ENCODE assay signal across 1 cellular context in genomic region chr3:4943553-4943952, GRCh38.
TF ChIP-seq lines count a peak whose summit lies in the region.

No MANE protein-coding gene starts in this region.

TF ChIP-seq in GM12878, 131 proteins besides CTCF, POLR2A, EP300 and RAD21:
- TF ChIP-seq PRDM15 (CRISPR knock-in tag; IDR thresholded peaks at IDR 0.05) (no peak), KAT2A (conservative IDR thresholded peaks at IDR 0.05; ENCODE audit: control insufficient read depth, low read depth, low read length) (no peak), RAD51 (IDR thresholded peaks at IDR 0.05) (no peak), STAT3 (IDR thresholded peaks at IDR 0.05; ENCODE audit: low read depth, low read length) (no peak), ZNF217 (IDR thresholded peaks at IDR 0.05) (no peak), MLLT1 (IDR thresholded peaks at IDR 0.05) (no peak), SMAD5 (IDR thresholded peaks at IDR 0.05; ENCODE audit: low read depth) (no peak), IRF5 (IDR thresholded peaks at IDR 0.05; ENCODE audit: borderline replicate concordance) (no peak), IRF3 (IDR thresholded peaks at IDR 0.05) (no peak), E4F1 (IDR thresholded peaks at IDR 0.05; ENCODE audit: borderline replicate concordance, partially characterized antibody) (no peak), SIN3A (IDR thresholded peaks at IDR 0.05; ENCODE audit: low read depth, low read length) (no peak), ETV6 (conservative IDR thresholded peaks at IDR 0.05 in 1 of 2, IDR thresholded peaks at IDR 0.05 in 1 of 2; ENCODE audit: borderline replicate concordance in 1 of 2, low read depth in 1 of 2) (no peak), MXI1 (IDR thresholded peaks at IDR 0.05; ENCODE audit: low read depth, low read length) (no peak), PAX8 (IDR thresholded peaks at IDR 0.05) (no peak), TCF12 (IDR thresholded peaks at IDR 0.05; ENCODE audit: low read depth, low read length) (no peak), SREBF2 (IDR thresholded peaks at IDR 0.05; ENCODE audit: low read length) (no peak), NFIC (IDR thresholded peaks at IDR 0.05; ENCODE audit: low read depth, low read length) (no peak)
